ENCODE assay signal across 1 cellular context in the genomic region with DNA sequence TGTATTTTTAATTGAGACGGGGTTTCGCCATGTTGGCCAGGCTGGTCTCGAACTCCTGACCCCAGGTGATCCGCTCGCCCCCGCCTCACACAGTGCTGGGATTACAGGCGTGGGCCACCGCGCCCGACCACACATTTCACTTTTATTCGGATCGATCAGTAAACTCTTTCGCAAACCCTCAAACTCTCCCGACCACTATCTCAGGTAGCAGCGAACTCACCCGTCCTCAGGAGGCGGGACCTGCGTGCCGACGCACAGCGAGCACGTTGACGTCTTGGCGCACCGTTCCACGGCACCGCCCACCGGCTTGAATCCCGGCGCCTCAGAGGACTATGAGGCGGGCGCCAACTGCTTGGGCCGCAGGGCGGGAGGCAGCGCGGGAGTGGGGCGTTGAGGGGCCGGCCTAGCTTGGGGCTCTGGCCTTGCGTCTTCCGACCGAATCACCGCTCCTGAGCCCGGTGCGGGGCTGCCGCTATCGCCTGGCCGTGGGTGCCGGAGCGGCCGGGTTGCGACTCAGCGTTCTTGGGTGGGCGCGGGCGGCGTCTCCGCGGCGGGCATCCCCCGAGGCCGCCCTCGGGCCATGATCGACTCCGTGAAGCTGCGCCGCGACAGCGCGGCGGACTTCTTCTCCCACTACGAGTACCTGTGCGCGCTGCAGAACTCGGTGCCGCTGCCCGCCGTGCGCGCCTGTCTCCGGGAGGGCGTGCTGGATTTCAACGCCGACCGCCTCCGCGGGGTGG.
TF ChIP-seq lines count a peak whose summit lies in the region.

A gene with protein sequence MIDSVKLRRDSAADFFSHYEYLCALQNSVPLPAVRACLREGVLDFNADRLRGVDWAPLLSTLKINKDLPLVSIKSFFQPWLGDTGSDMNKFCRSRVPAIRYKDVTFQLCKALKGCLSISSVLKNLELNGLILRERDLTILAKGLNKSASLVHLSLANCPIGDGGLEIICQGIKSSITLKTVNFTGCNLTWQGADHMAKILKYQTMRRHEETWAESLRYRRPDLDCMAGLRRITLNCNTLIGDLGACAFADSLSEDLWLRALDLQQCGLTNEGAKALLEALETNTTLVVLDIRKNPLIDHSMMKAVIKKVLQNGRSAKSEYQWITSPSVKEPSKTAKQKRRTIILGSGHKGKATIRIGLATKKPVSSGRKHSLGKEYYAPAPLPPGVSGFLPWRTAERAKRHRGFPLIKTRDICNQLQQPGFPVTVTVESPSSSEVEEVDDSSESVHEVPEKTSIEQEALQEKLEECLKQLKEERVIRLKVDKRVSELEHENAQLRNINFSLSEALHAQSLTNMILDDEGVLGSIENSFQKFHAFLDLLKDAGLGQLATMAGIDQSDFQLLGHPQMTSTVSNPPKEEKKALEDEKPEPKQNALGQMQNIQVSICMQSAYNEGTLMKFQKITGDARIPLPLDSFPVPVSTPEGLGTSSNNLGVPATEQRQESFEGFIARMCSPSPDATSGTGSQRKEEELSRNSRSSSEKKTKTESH (plus strand): TSS at position 305 of the 740 bp plus-strand sequence. CDS start 276 bp downstream, at position 581.

TF ChIP-seq in HepG2, 621 proteins besides CTCF, POLR2A, EP300 and RAD21 (continued from another document and continues in another):
- TF ChIP-seq RFX1 (IDR thresholded peaks at IDR 0.05) = no peak
- TF ChIP-seq, protein P1, sequence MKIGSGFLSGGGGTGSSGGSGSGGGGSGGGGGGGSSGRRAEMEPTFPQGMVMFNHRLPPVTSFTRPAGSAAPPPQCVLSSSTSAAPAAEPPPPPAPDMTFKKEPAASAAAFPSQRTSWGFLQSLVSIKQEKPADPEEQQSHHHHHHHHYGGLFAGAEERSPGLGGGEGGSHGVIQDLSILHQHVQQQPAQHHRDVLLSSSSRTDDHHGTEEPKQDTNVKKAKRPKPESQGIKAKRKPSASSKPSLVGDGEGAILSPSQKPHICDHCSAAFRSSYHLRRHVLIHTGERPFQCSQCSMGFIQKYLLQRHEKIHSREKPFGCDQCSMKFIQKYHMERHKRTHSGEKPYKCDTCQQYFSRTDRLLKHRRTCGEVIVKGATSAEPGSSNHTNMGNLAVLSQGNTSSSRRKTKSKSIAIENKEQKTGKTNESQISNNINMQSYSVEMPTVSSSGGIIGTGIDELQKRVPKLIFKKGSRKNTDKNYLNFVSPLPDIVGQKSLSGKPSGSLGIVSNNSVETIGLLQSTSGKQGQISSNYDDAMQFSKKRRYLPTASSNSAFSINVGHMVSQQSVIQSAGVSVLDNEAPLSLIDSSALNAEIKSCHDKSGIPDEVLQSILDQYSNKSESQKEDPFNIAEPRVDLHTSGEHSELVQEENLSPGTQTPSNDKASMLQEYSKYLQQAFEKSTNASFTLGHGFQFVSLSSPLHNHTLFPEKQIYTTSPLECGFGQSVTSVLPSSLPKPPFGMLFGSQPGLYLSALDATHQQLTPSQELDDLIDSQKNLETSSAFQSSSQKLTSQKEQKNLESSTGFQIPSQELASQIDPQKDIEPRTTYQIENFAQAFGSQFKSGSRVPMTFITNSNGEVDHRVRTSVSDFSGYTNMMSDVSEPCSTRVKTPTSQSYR (CRISPR knock-in tag; IDR thresholded peaks at IDR 0.05; ENCODE audit: borderline replicate concordance) = 0 out of 2 replicates have a peak, but pooled peaks have one; percentile 14
- TF ChIP-seq POGZ (CRISPR knock-in tag; IDR thresholded peaks at IDR 0.05) = peak; percentile 90
- peak; percentile 87 for TF ChIP-seq ASH2L (IDR thresholded peaks at IDR 0.05; ENCODE audit: insufficient read length, low read depth, low read length)
- peak; percentile 14; the same call in 1 of the 2 replicates for TF ChIP-seq ZFP82 (CRISPR knock-in tag; IDR thresholded peaks at IDR 0.05; ENCODE audit: borderline replicate concordance)
- TF ChIP-seq, protein P2, sequence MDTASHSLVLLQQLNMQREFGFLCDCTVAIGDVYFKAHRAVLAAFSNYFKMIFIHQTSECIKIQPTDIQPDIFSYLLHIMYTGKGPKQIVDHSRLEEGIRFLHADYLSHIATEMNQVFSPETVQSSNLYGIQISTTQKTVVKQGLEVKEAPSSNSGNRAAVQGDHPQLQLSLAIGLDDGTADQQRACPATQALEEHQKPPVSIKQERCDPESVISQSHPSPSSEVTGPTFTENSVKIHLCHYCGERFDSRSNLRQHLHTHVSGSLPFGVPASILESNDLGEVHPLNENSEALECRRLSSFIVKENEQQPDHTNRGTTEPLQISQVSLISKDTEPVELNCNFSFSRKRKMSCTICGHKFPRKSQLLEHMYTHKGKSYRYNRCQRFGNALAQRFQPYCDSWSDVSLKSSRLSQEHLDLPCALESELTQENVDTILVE (CRISPR knock-in tag; IDR thresholded peaks at IDR 0.05) = peak; percentile 74
- TF ChIP-seq, protein P3, sequence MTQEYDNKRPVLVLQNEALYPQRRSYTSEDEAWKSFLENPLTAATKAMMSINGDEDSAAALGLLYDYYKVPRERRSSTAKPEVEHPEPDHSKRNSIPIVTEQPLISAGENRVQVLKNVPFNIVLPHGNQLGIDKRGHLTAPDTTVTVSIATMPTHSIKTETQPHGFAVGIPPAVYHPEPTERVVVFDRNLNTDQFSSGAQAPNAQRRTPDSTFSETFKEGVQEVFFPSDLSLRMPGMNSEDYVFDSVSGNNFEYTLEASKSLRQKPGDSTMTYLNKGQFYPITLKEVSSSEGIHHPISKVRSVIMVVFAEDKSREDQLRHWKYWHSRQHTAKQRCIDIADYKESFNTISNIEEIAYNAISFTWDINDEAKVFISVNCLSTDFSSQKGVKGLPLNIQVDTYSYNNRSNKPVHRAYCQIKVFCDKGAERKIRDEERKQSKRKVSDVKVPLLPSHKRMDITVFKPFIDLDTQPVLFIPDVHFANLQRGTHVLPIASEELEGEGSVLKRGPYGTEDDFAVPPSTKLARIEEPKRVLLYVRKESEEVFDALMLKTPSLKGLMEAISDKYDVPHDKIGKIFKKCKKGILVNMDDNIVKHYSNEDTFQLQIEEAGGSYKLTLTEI (CRISPR knock-in tag; conservative IDR thresholded peaks at IDR 0.05) = no peak
- TF ChIP-seq KLF15 (CRISPR knock-in tag; IDR thresholded peaks at IDR 0.05; ENCODE audit: borderline replicate concordance) = 0 out of 2 replicates have a peak, but pooled peaks have one; percentile 40
- TF ChIP-seq ZNF484 (CRISPR knock-in tag; IDR thresholded peaks at IDR 0.05; ENCODE audit: borderline replicate concordance, low read depth) = no peak
- TF ChIP-seq, protein P4, sequence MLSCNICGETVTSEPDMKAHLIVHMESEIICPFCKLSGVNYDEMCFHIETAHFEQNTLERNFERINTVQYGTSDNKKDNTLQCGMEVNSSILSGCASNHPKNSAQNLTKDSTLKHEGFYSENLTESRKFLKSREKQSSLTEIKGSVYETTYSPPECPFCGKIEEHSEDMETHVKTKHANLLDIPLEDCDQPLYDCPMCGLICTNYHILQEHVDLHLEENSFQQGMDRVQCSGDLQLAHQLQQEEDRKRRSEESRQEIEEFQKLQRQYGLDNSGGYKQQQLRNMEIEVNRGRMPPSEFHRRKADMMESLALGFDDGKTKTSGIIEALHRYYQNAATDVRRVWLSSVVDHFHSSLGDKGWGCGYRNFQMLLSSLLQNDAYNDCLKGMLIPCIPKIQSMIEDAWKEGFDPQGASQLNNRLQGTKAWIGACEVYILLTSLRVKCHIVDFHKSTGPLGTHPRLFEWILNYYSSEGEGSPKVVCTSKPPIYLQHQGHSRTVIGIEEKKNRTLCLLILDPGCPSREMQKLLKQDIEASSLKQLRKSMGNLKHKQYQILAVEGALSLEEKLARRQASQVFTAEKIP (CRISPR knock-in tag; IDR thresholded peaks at IDR 0.05; ENCODE audit: borderline replicate concordance) = no peak
- peak; percentile 63; the same call in 1 of the 2 replicates for TF ChIP-seq ZNF614 (CRISPR knock-in tag; IDR thresholded peaks at IDR 0.05; ENCODE audit: borderline replicate concordance)
- TF ChIP-seq ZNF451 (CRISPR knock-in tag; IDR thresholded peaks at IDR 0.05) = peak; percentile 26; the same call in 1 of the 2 replicates
- TF ChIP-seq, protein P5, sequence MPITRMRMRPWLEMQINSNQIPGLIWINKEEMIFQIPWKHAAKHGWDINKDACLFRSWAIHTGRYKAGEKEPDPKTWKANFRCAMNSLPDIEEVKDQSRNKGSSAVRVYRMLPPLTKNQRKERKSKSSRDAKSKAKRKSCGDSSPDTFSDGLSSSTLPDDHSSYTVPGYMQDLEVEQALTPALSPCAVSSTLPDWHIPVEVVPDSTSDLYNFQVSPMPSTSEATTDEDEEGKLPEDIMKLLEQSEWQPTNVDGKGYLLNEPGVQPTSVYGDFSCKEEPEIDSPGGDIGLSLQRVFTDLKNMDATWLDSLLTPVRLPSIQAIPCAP (CRISPR knock-in tag; IDR thresholded peaks at IDR 0.05; ENCODE audit: low read depth) = no peak
- TF ChIP-seq ELF1 (CRISPR knock-in tag; IDR thresholded peaks at IDR 0.05) = 0 out of 2 replicates have a peak, but pooled peaks have one; percentile 11
- TF ChIP-seq ZNF773 (CRISPR knock-in tag; IDR thresholded peaks at IDR 0.05; ENCODE audit: borderline replicate concordance) = peak; percentile 86; the same call in 1 of the 2 replicates
- no peak; the same call in 1 of the 2 replicates for TF ChIP-seq JUNB (CRISPR knock-in tag; IDR thresholded peaks at IDR 0.05; ENCODE audit: borderline replicate concordance)
- peak; percentile 72; the same call in 1 of the 2 replicates for TF ChIP-seq KLF12 (CRISPR knock-in tag; IDR thresholded peaks at IDR 0.05; ENCODE audit: borderline replicate concordance)
- TF ChIP-seq ZMYM3 (CRISPR knock-in tag; IDR thresholded peaks at IDR 0.05) = peak; percentile 91
- peak; percentile 73 for TF ChIP-seq GABPB1 (CRISPR knock-in tag; IDR thresholded peaks at IDR 0.05)
- TF ChIP-seq MTA1 (CRISPR knock-in tag; IDR thresholded peaks at IDR 0.05; ENCODE audit: borderline replicate concordance) = peak; percentile 68; the same call in 1 of the 2 replicates
- no peak for TF ChIP-seq ARID2 (CRISPR knock-in tag; IDR thresholded peaks at IDR 0.05; ENCODE audit: borderline replicate concordance)
- TF ChIP-seq BORCS8-MEF2B (CRISPR knock-in tag; IDR thresholded peaks at IDR 0.05) = 0 out of 2 replicates have a peak, but pooled peaks have one; percentile 28
- no peak for TF ChIP-seq ZNF354B (CRISPR knock-in tag; IDR thresholded peaks at IDR 0.05)
- TF ChIP-seq, protein P6, sequence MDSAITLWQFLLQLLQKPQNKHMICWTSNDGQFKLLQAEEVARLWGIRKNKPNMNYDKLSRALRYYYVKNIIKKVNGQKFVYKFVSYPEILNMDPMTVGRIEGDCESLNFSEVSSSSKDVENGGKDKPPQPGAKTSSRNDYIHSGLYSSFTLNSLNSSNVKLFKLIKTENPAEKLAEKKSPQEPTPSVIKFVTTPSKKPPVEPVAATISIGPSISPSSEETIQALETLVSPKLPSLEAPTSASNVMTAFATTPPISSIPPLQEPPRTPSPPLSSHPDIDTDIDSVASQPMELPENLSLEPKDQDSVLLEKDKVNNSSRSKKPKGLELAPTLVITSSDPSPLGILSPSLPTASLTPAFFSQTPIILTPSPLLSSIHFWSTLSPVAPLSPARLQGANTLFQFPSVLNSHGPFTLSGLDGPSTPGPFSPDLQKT (CRISPR knock-in tag; IDR thresholded peaks at IDR 0.05; ENCODE audit: borderline replicate concordance) = no peak
- TF ChIP-seq MZF1 (CRISPR knock-in tag; IDR thresholded peaks at IDR 0.05; ENCODE audit: borderline replicate concordance) = no peak
- no peak for TF ChIP-seq ZNF737 (CRISPR knock-in tag; IDR thresholded peaks at IDR 0.05; ENCODE audit: borderline replicate concordance)
- 0 out of 2 replicates have a peak, but pooled peaks have one; percentile 19 for TF ChIP-seq ELF3 (CRISPR knock-in tag; IDR thresholded peaks at IDR 0.05)
- no peak; the same call in 1 of the 2 replicates for TF ChIP-seq RXRB (CRISPR knock-in tag; IDR thresholded peaks at IDR 0.05; ENCODE audit: borderline replicate concordance)
- TF ChIP-seq NR2C2 (CRISPR knock-in tag; IDR thresholded peaks at IDR 0.05; ENCODE audit: borderline replicate concordance) = peak; percentile 18; the same call in 1 of the 2 replicates
- no peak for TF ChIP-seq TBP (CRISPR knock-in tag; IDR thresholded peaks at IDR 0.05)
- TF ChIP-seq, protein P7, sequence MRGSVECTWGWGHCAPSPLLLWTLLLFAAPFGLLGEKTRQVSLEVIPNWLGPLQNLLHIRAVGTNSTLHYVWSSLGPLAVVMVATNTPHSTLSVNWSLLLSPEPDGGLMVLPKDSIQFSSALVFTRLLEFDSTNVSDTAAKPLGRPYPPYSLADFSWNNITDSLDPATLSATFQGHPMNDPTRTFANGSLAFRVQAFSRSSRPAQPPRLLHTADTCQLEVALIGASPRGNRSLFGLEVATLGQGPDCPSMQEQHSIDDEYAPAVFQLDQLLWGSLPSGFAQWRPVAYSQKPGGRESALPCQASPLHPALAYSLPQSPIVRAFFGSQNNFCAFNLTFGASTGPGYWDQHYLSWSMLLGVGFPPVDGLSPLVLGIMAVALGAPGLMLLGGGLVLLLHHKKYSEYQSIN (CRISPR knock-in tag; IDR thresholded peaks at IDR 0.05; ENCODE audit: borderline replicate concordance) = no peak
- no peak for TF ChIP-seq ZNF619 (CRISPR knock-in tag; IDR thresholded peaks at IDR 0.05)
- peak; percentile 95 for TF ChIP-seq TAF1 (CRISPR knock-in tag; IDR thresholded peaks at IDR 0.05)
- TF ChIP-seq, protein P8, sequence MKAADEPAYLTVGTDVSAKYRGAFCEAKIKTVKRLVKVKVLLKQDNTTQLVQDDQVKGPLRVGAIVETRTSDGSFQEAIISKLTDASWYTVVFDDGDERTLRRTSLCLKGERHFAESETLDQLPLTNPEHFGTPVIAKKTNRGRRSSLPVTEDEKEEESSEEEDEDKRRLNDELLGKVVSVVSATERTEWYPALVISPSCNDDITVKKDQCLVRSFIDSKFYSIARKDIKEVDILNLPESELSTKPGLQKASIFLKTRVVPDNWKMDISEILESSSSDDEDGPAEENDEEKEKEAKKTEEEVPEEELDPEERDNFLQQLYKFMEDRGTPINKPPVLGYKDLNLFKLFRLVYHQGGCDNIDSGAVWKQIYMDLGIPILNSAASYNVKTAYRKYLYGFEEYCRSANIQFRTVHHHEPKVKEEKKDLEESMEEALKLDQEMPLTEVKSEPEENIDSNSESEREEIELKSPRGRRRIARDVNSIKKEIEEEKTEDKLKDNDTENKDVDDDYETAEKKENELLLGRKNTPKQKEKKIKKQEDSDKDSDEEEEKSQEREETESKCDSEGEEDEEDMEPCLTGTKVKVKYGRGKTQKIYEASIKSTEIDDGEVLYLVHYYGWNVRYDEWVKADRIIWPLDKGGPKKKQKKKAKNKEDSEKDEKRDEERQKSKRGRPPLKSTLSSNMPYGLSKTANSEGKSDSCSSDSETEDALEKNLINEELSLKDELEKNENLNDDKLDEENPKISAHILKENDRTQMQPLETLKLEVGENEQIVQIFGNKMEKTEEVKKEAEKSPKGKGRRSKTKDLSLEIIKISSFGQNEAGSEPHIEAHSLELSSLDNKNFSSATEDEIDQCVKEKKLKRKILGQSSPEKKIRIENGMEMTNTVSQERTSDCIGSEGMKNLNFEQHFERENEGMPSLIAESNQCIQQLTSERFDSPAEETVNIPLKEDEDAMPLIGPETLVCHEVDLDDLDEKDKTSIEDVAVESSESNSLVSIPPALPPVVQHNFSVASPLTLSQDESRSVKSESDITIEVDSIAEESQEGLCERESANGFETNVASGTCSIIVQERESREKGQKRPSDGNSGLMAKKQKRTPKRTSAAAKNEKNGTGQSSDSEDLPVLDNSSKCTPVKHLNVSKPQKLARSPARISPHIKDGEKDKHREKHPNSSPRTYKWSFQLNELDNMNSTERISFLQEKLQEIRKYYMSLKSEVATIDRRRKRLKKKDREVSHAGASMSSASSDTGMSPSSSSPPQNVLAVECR (CRISPR knock-in tag; IDR thresholded peaks at IDR 0.05; ENCODE audit: borderline replicate concordance) = peak; percentile 99
- no peak for TF ChIP-seq ZBTB3 (CRISPR knock-in tag; IDR thresholded peaks at IDR 0.05; ENCODE audit: borderline replicate concordance, low read depth)
- TF ChIP-seq, protein P9, sequence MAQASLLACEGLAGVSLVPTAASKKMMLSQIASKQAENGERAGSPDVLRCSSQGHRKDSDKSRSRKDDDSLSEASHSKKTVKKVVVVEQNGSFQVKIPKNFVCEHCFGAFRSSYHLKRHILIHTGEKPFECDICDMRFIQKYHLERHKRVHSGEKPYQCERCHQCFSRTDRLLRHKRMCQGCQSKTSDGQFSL (CRISPR knock-in tag; IDR thresholded peaks at IDR 0.05) = peak; percentile 53; the same call in 1 of the 2 replicates
- TF ChIP-seq SP5 (CRISPR knock-in tag; IDR thresholded peaks at IDR 0.05; ENCODE audit: borderline replicate concordance, low read depth) = peak; percentile 84
